In genomic region chr1:155163785-155164184, GRCh38 we compare ENCODE assay signal across 1 cellular context. TPM values are rescaled to one million over a fixed set of nuclear protein-coding genes. Genes with fewer than 3 reads are reported as not detected.
"Had no signal": no experiment of that assay in that cellular context is flagged by ENCODE, and none has a peak within 500 bp of the region (broad histone marks: within the 10 kb centered on the region; RNA-seq: fewer than 3 reads in every experiment).

No MANE protein-coding gene starts in this region.

RNA-seq across cellular contexts. Expression of gene EFNA1, which starts 36.1 kb away (rescaled TPM):
- total RNA-seq: GM23248 had no signal
- polyA plus RNA-seq: GM23248 had no signal
